Comparison of ENCODE assay signal across 5 cellular contexts in genomic region chr1:102726417-102726816, GRCh38.
"Had no signal": no experiment of that assay in that cellular context is flagged by ENCODE, and none has a peak within 500 bp of the region (broad histone marks: within the 10 kb centered on the region; RNA-seq: fewer than 3 reads in every experiment).

No MANE protein-coding gene starts in this region.

- DNase-seq: GM23248, H9, HCEC 1CT, IMR-90 had no signal

- H2AFZ ChIP-seq: GM23248 had no signal

- H3K27ac ChIP-seq: GM23248 had no signal

- H3K9ac ChIP-seq: GM23248 had no signal

- H3K4me3 ChIP-seq: GM23248, K562 had no signal
